24 cellular contexts compared by ENCODE assay signal in the genomic region with DNA sequence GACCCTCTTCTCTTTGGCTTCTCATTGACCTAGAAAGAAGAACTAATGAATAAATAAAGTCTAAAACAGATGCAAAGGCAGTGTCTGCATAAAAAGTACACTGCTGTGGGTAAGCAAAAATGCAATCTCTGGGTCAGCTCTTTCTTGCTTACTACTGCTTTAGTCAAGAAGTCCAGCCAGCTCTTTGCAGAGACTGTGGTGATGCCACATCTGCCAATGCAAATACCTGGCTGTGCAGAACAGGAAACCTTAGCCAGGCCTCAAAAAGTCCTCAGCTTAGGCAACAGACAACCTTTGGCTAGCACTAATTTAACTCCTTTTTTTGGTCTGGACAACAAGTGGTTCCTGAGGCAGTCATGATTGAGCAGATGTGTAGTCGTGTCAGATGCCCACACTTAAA.
"Had no signal": no experiment of that assay in that cellular context is flagged by ENCODE, and none has a peak within 500 bp of the region (broad histone marks: within the 10 kb centered on the region; RNA-seq: fewer than 3 reads in every experiment).

No MANE protein-coding gene starts in this region.

- H3K4me3 ChIP-seq: ascending aorta, cardiac muscle cell, SJCRH30 had no signal

- H3K9me3 ChIP-seq: ascending aorta, SJCRH30, SK-N-SH had no signal

- H3K9me2 ChIP-seq: SK-N-SH had no signal

- H3K36me3 ChIP-seq: ascending aorta, cardiac muscle cell, SJCRH30 had no signal

- ATAC-seq: activated CD8-positive, alpha-beta memory T cell treated with anti-CD3 and anti-CD28 coated beads, Interleukin-2, amount 10 ng/mL, durations not matched to agents 7 days and 5 days; activated naive CD4-positive, alpha-beta T cell treated with anti-CD3 and anti-CD28 coated beads, Interleukin-2, amount 50 U/mL, for 72 hours; activated naive CD8-positive, alpha-beta T cell treated with anti-CD3 and anti-CD28 coated beads, Interleukin-2, amount 50 U/mL, for 24 hours; Right ventricle myocardium inferior had no signal

- H3K4me1 ChIP-seq: ascending aorta had no signal

- DNase-seq: activated CD4-positive, alpha-beta T cell treated with anti-CD3 and anti-CD28 coated beads, Interleukin-2, amount 10 ng/mL, durations not matched to agents 24 days and 14 days; activated CD4-positive, alpha-beta T cell treated with anti-CD3 and anti-CD28 coated beads, Interleukin-2, amount 50 U/mL, for 48 hours; activated CD4-positive, CD25-positive, alpha-beta regulatory T cell treated with anti-CD3 and anti-CD28 coated beads, Interleukin-2, amount 50 U/mL, for 72 hours; activated CD8-positive, alpha-beta memory T cell treated with anti-CD3 and anti-CD28 coated beads, Interleukin-2, amount 10 ng/mL, durations not matched to agents 7 days and 5 days; activated effector memory CD4-positive, alpha-beta T cell treated with anti-CD3 and anti-CD28 coated beads, Interleukin-2, amount 50 U/mL, for 16 hours; activated naive CD4-positive, alpha-beta T cell treated with Interleukin-2 at 50 U/mL for 16 hours; activated naive CD8-positive, alpha-beta T cell treated with anti-CD3 and anti-CD28 coated beads, Interleukin-2, amount 50 U/mL, for 24 hours; activated T-cell treated with anti-CD3 and anti-CD28 coated beads, Interleukin-2, amount 50 U/mL, for 24 hours; amniotic stem cell; Kasumi-1; NCI-H1048; NCI-H146; NCI-H187 treated with DMSO at 0.1 percent for 48 hours; NCI-H2081 treated with DMSO at 0.1 percent for 48 hours; NCI-H2171; NCI-H526; NCI-H774; SJCRH30; SK-N-SH; T-helper 1 cell had no signal

- H3K9ac ChIP-seq: SK-N-SH had no signal

- H3K27me3 ChIP-seq: ascending aorta, cardiac muscle cell, SJCRH30 had no signal

- H3K4me2 ChIP-seq: SK-N-SH had no signal

- H3K27ac ChIP-seq: ascending aorta, cardiac muscle cell, SJCRH30 had no signal
